In genomic region chr9:93566408-93567270, GRCh38 we compare ENCODE assay signal across 8 cellular contexts. TPM values are rescaled to one million over a fixed set of nuclear protein-coding genes. Genes with fewer than 3 reads are reported as not detected.
DNase-seq lines count a peak whose midpoint lies in the region; ATAC-seq and FAIRE-seq lines count a peak whose summit lies in the region.

No MANE protein-coding gene starts in this region.

- peak; percentile 83 for ATAC-seq in HG03457 (IDR thresholded peaks at IDR 0.05; ENCODE audit: unreplicated experiment)
- peak; percentile 99 for ATAC-seq in left lobe of liver

- H3K4me2 ChIP-seq in BLaER1, result peak overlapping the region; percentile 98

- FAIRE-seq in GM19239 (lab: Jason Lieb, UNC), result peak; percentile 93

- no peaks in the 10 kb centered on the region for H3K27me3 ChIP-seq in BLaER1

- H4K20me1 ChIP-seq in BLaER1, result no peaks in the 10 kb centered on the region; the same call in 1 of the 2 replicates

- peak overlapping the region; percentile 72 for H3K4me3 ChIP-seq in BLaER1

- H3K4me1 ChIP-seq in BLaER1, result peaks cover 17% of the 10 kb centered on the region

- H3K36me3 ChIP-seq in BLaER1, result peaks cover 29% of the 10 kb centered on the region

- H3K36me3 Mint-ChIP-seq in activated CD4-positive, alpha-beta T cell treated with anti-CD3 and anti-CD28 coated beads, Interleukin-2, amount 10 ng/mL, durations not matched to agents 24 days and 14 days (ENCODE audit: low read depth), result peaks cover 47% of the 10 kb centered on the region

- H3K4me3 Mint-ChIP-seq in activated CD4-positive, alpha-beta T cell treated with anti-CD3 and anti-CD28 coated beads, Interleukin-2, amount 10 ng/mL, durations not matched to agents 24 days and 14 days, result peak overlapping the region; percentile 89

- H3K9ac ChIP-seq in BLaER1, result peak overlapping the region; percentile 96

- peak overlapping the region; percentile 93 for H3K27ac Mint-ChIP-seq in activated CD4-positive, alpha-beta T cell treated with anti-CD3 and anti-CD28 coated beads, Interleukin-2, amount 10 ng/mL, durations not matched to agents 24 days and 14 days

- H3K9me3 ChIP-seq in BLaER1, result peaks cover 14% of the 10 kb centered on the region

- no peaks in the 10 kb centered on the region for H3K27me3 Mint-ChIP-seq in activated CD4-positive, alpha-beta T cell treated with anti-CD3 and anti-CD28 coated beads, Interleukin-2, amount 10 ng/mL, durations not matched to agents 24 days and 14 days

- H3K27ac ChIP-seq in BLaER1, result peak overlapping the region; percentile 97

- DNase-seq in GM19239 (ENCODE audit: insufficient read length, low spot score) (peak; percentile 95), NCI-H524 (lab: John Stamatoyannopoulos, UW) (peak; percentile 92 to 98), cortex of kidney (lab: John Stamatoyannopoulos, UW) (peak; percentile 87), left lobe of liver (ENCODE audit: low spot score) (peak; percentile 99)
- DNase-seq in activated CD4-positive, alpha-beta T cell treated with anti-CD3 and anti-CD28 coated beads, Interleukin-2, amount 10 ng/mL, durations not matched to agents 24 days and 14 days, result peak; percentile 100
- peak; percentile 98 for DNase-seq in stimulated activated CD4-positive, alpha-beta T cell treated with anti-CD3 and anti-CD28 coated beads, Interleukin-2, amount 100 ng/mL, for 4 hours (ENCODE audit: low read depth)

- intact Hi-C loops in activated CD4-positive, alpha-beta T cell treated with anti-CD3 and anti-CD28 coated beads, Interleukin-2, amount 10 ng/mL, durations not matched to agents 24 days and 14 days (cut with micrococcal nuclease), result loop anchor here (1.0 to 5.0 kb wide), 8 partner anchors 11 to 896 kb away; partner anchors contain the start of genes BICD2, CARD19, FAM120AOS and IPPK

- peaks cover 20% of the 10 kb centered on the region for H3K4me1 Mint-ChIP-seq in activated CD4-positive, alpha-beta T cell treated with anti-CD3 and anti-CD28 coated beads, Interleukin-2, amount 10 ng/mL, durations not matched to agents 24 days and 14 days

- H3K9me3 Mint-ChIP-seq in activated CD4-positive, alpha-beta T cell treated with anti-CD3 and anti-CD28 coated beads, Interleukin-2, amount 10 ng/mL, durations not matched to agents 24 days and 14 days, result peaks cover 9% of the 10 kb centered on the region

RNA-seq across cellular contexts. Expression of gene PHF2, which starts 9.7 kb away (rescaled TPM):
- 22.4 and 25.0 TPM in 2 replicates for total RNA-seq in activated CD4-positive, alpha-beta T cell treated with anti-CD3 and anti-CD28 coated beads, Interleukin-2, amount 10 ng/mL, durations not matched to agents 24 days and 14 days
- total RNA-seq in left lobe of liver, result 7.3 TPM

Comparison
In these comparisons a context has a peak if more than half of its experiments do, and no peak if none do; other contexts are left out.
1. Peak in every context shown above with its lines: DNase-seq, ATAC-seq, H3K4me3 ChIP-seq and H3K27ac ChIP-seq.